Comparison of ENCODE assay signal across 20 cellular contexts in the genomic region with DNA sequence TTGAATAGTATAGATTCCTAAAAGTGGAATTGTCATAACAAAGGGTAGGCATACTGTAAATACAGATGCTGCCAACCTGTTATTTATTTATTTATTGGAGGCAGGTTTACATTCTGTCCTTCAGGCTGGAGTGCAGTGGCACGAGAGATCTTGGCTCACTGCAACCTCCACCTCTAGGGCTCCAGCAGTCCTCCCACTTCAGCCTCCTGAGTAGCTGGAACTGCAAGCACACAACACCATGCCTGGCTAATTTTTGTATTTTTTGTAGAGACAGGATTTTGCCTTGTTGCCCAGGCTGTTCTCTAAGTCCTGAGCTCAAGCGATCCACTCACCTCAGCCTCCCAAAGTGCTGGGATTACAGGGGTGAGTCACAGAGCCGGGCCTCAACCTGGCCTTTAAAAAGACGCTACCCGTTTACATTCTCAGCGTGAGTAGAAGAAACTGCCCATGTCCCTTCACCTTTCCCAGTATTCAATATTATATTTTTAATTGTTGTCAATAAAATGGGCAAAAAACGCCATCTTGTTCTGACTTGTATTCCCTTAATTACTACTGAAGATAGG.
"Had no signal": no experiment of that assay in that cellular context is flagged by ENCODE, and none has a peak within 500 bp of the region (broad histone marks: within the 10 kb centered on the region; RNA-seq: fewer than 3 reads in every experiment).

No MANE protein-coding gene starts in this region.

- ATAC-seq: gastrocnemius medialis; heart right ventricle; psoas muscle; stimulated activated naive B cell treated with anti-CD40 and anti-IgM and Interleukin-4, amounts not matched to agents 10 μg/mL and 1 μg/mL and 100 μg/mL, for 72 hours; stimulated activated naive CD8-positive, alpha-beta T cell treated with anti-CD3 and anti-CD28 coated beads, Interleukin-15, amount 100 ng/mL, for 72 hours had no signal

- H3K9me3 ChIP-seq: esophagus muscularis mucosa, gastrocnemius medialis, heart right ventricle, neutrophil, psoas muscle, sigmoid colon had no signal

- DNase-seq: effector memory CD4-positive, alpha-beta T cell; kidney glomerular epithelial cell; sigmoid colon; stimulated activated CD4-positive, alpha-beta T cell treated with anti-CD3 and anti-CD28 coated beads, Interleukin-2, amount 100 ng/mL, for 24 hours; stimulated activated CD4-positive, alpha-beta T cell treated with anti-CD3 and anti-CD28 coated beads, Interleukin-4, amount 100 ng/mL, for 4 hours; stimulated activated naive B cell treated with anti-CD40 and anti-IgM and Interleukin-4, amounts not matched to agents 10 μg/mL and 1 μg/mL and 100 μg/mL, for 72 hours; stimulated activated naive CD8-positive, alpha-beta T cell treated with anti-CD3 and anti-CD28 coated beads, Interleukin-15, amount 100 ng/mL, for 72 hours had no signal

- FAIRE-seq: endometrium, islet of Langerhans, urothelium cell line had no signal

- H3K27me3 ChIP-seq: gastrocnemius medialis, heart right ventricle, sigmoid colon had no signal

- H3K36me3 ChIP-seq: esophagus muscularis mucosa, gastrocnemius medialis, heart right ventricle, neutrophil, sigmoid colon had no signal

- H3K27ac Mint-ChIP-seq: mesothelial cell of epicardium; nephron progenitor cell; stimulated activated naive B cell treated with anti-CD40 and anti-IgM and Interleukin-4, amounts not matched to agents 10 μg/mL and 1 μg/mL and 100 μg/mL, for 72 hours; stimulated activated naive CD8-positive, alpha-beta T cell treated with anti-CD3 and anti-CD28 coated beads, Interleukin-15, amount 100 ng/mL, for 72 hours had no signal

- H3K4me3 Mint-ChIP-seq: memory B cell; mesothelial cell of epicardium; nephron progenitor cell; stimulated activated naive B cell treated with anti-CD40 and anti-IgM and Interleukin-4, amounts not matched to agents 10 μg/mL and 1 μg/mL and 100 μg/mL, for 72 hours; stimulated activated naive CD8-positive, alpha-beta T cell treated with anti-CD3 and anti-CD28 coated beads, Interleukin-15, amount 100 ng/mL, for 72 hours had no signal

- H3K27ac ChIP-seq: epithelial cell of prostate, neutrophil, psoas muscle, sigmoid colon, skin epidermis had no signal

- H3K9me3 Mint-ChIP-seq: memory B cell; mesothelial cell of epicardium; nephron progenitor cell; stimulated activated naive B cell treated with anti-CD40 and anti-IgM and Interleukin-4, amounts not matched to agents 10 μg/mL and 1 μg/mL and 100 μg/mL, for 72 hours; stimulated activated naive CD8-positive, alpha-beta T cell treated with anti-CD3 and anti-CD28 coated beads, Interleukin-15, amount 100 ng/mL, for 72 hours had no signal

- H3K27me3 Mint-ChIP-seq: stimulated activated naive B cell treated with anti-CD40 and anti-IgM and Interleukin-4, amounts not matched to agents 10 μg/mL and 1 μg/mL and 100 μg/mL, for 72 hours had no signal

- H3K36me3 Mint-ChIP-seq: memory B cell, mesothelial cell of epicardium had no signal

- H3K4me3 ChIP-seq: esophagus muscularis mucosa, gastrocnemius medialis, heart right ventricle, psoas muscle, sigmoid colon, skin epidermis had no signal
